1 cellular context compared by ENCODE assay signal in genomic region chr1:169899519-169900217, GRCh38.
TF ChIP-seq lines count a peak whose summit lies in the region.

No MANE protein-coding gene starts in this region.

TF ChIP-seq in H1, 55 proteins besides CTCF, POLR2A, EP300 and RAD21:
- TF ChIP-seq TAF1 (IDR thresholded peaks at IDR 0.05; ENCODE audit: low read depth, low read length) (no peak), HDAC2 (IDR thresholded peaks at IDR 0.05; ENCODE audit: borderline replicate concordance in 1 of 2, low read depth in 2 of 2, low read length in 2 of 2) (no peak), CHD1 (IDR thresholded peaks at IDR 0.05; ENCODE audit: low read depth, low read length) (no peak), KDM4A (IDR thresholded peaks at IDR 0.05; ENCODE audit: low read depth, low read length, severe bottlenecking) (no peak), EGR1 (IDR thresholded peaks at IDR 0.05; ENCODE audit: borderline replicate concordance, low read depth, low read length) (no peak), NANOG (IDR thresholded peaks at IDR 0.05; ENCODE audit: insufficient read depth, low read depth, low read length, poor library complexity, severe bottlenecking) (no peak), SP2 (IDR thresholded peaks at IDR 0.05; ENCODE audit: low read length) (no peak), BACH1 (IDR thresholded peaks at IDR 0.05; ENCODE audit: low read length) (no peak), JUN (IDR thresholded peaks at IDR 0.05; ENCODE audit: low read depth, low read length) (no peak), SP4 (IDR thresholded peaks at IDR 0.05; ENCODE audit: low read length) (no peak), SIN3A (conservative IDR thresholded peaks at IDR 0.05 in 1 of 2, IDR thresholded peaks at IDR 0.05 in 1 of 2; ENCODE audit: low read depth in 1 of 2, low read length in 2 of 2) (no peak), NRF1 (IDR thresholded peaks at IDR 0.05; ENCODE audit: low read depth, low read length) (no peak), BCL11A (IDR thresholded peaks at IDR 0.05; ENCODE audit: low read depth in 2 of 2, low read length in 2 of 2) (no peak), GTF2F1 (IDR thresholded peaks at IDR 0.05; ENCODE audit: borderline replicate concordance, low read depth, low read length) (no peak), CBX8 (IDR thresholded peaks at IDR 0.05; ENCODE audit: borderline replicate concordance, low read depth, low read length) (no peak), RFX5 (IDR thresholded peaks at IDR 0.05; ENCODE audit: borderline replicate concordance, low read depth, low read length) (no peak), ASH2L (IDR thresholded peaks at IDR 0.05; ENCODE audit: low read length) (no peak), BRCA1 (IDR thresholded peaks at IDR 0.05; ENCODE audit: low read depth, low read length) (no peak), YY1 (IDR thresholded peaks at IDR 0.05; ENCODE audit: low read depth, low read length) (no peak)
TF ChIP-seq in H1: peak in this region for 0.
